ENCODE assay signal across 30 cellular contexts in genomic region chr1:233431753-233432403, GRCh38.
"Had no signal": no experiment of that assay in that cellular context is flagged by ENCODE, and none has a peak within 500 bp of the region (broad histone marks: within the 10 kb centered on the region; RNA-seq: fewer than 3 reads in every experiment).

No MANE protein-coding gene starts in this region.

- H3K36me3 ChIP-seq: ascending aorta, breast epithelium, cardiac muscle cell, colonic mucosa, esophagus squamous epithelium, gastroesophageal sphincter, heart right ventricle had no signal

- H3K27ac ChIP-seq: ascending aorta, breast epithelium, cardiac muscle cell, colonic mucosa, epithelial cell of prostate, esophagus squamous epithelium, gastroesophageal sphincter, heart right ventricle had no signal

- FAIRE-seq: endometrium, endothelial cell of umbilical vein had no signal

- H3K4me3 ChIP-seq: ascending aorta, breast epithelium, cardiac muscle cell, colonic mucosa, esophagus squamous epithelium, gastroesophageal sphincter, heart right ventricle had no signal

- H3K4me1 ChIP-seq: ascending aorta, breast epithelium, colonic mucosa, esophagus squamous epithelium, gastroesophageal sphincter, heart right ventricle had no signal

- ATAC-seq: activated naive CD4-positive, alpha-beta T cell treated with anti-CD3 and anti-CD28 coated beads, Interleukin-2, amount 50 U/mL, for 72 hours; activated T-cell treated with anti-CD3 and anti-CD28 coated beads, Interleukin-2, amount 50 U/mL, for 72 hours; gastroesophageal sphincter; heart right ventricle had no signal

- H3K9me3 ChIP-seq: ascending aorta, breast epithelium, colonic mucosa, esophagus squamous epithelium had no signal

- DNase-seq: activated CD4-positive, alpha-beta memory T cell treated with anti-CD3 and anti-CD28 coated beads, Interleukin-2, amount 10 ng/mL, durations not matched to agents 7 days and 5 days; activated CD4-positive, alpha-beta T cell treated with anti-CD3 and anti-CD28 coated beads for 1 hour; activated CD4-positive, alpha-beta T cell treated with anti-CD3 and anti-CD28 coated beads for 4 hours; activated CD4-positive, alpha-beta T cell treated with anti-CD3 and anti-CD28 coated beads, Interleukin-2, amount 10 ng/mL, durations not matched to agents 7 days and 5 days; activated CD4-positive, alpha-beta T cell treated with anti-CD3 and anti-CD28 coated beads, Interleukin-2, amount 50 U/mL, for 4 hours; activated CD4-positive, CD25-positive, alpha-beta regulatory T cell; activated CD8-positive, alpha-beta memory T cell treated with anti-CD3 and anti-CD28 coated beads, Interleukin-2, amount 50 U/mL, for 48 hours; activated gamma-delta T cell; activated naive CD4-positive, alpha-beta T cell; activated naive CD4-positive, alpha-beta T cell treated with anti-CD3 and anti-CD28 coated beads, Interleukin-2, amount 10 ng/mL, durations not matched to agents 7 days and 5 days; activated naive CD8-positive, alpha-beta T cell treated with anti-CD3 and anti-CD28 coated beads, Interleukin-2, amount 10 ng/mL, durations not matched to agents 7 days and 5 days; activated T-cell treated with anti-CD3 and anti-CD28 coated beads for 4 hours; activated T-cell treated with anti-CD3 and anti-CD28 coated beads, Interleukin-2, amount 50 U/mL, for 24 hours; activated T-cell treated with anti-CD3 and anti-CD28 coated beads, Interleukin-2, amount 50 U/mL, for 72 hours; central memory CD4-positive, alpha-beta T cell; cerebellar nuclear complex; colonic mucosa; effector CD8-positive, alpha-beta T cell; esophagus squamous epithelium; foreskin melanocyte; heart right ventricle; T-helper 2 cell had no signal

- H3K27me3 ChIP-seq: ascending aorta, breast epithelium, cardiac muscle cell had no signal
